21 cellular contexts compared by ENCODE assay signal in genomic region chr1:233490488-233490887, GRCh38.
DNase-seq lines count a peak whose midpoint lies in the region; ATAC-seq and TF ChIP-seq lines count a peak whose summit lies in the region.
"Had no signal": no experiment of that assay in that cellular context is flagged by ENCODE, and none has a peak within 500 bp of the region (broad histone marks: within the 10 kb centered on the region; RNA-seq: fewer than 3 reads in every experiment).

No MANE protein-coding gene starts in this region.

- no peak for TF ChIP-seq RAD21 in SK-N-SH (IDR thresholded peaks at IDR 0.05; ENCODE audit: low read length)

- H3F3A ChIP-seq in SK-N-SH (replicated peaks; ENCODE audit: insufficient read depth) = no peaks in the 10 kb centered on the region

- TF ChIP-seq EP300 in SK-N-SH (IDR thresholded peaks at IDR 0.05; ENCODE audit: borderline replicate concordance in 1 of 2, low read depth in 1 of 2, low read length in 1 of 2) = no peak

- DNase-seq in SK-N-SH (no peak), NCI-H345 (lab: John Stamatoyannopoulos, UW) (peak; percentile 70), cerebellar nuclear complex (lab: John Stamatoyannopoulos, UW) (peak; percentile 81 to 93), Kasumi-1 (lab: John Stamatoyannopoulos, UW) (no peak), T-helper 2 cell (no peak), epidermal melanocyte (ENCODE audit: insufficient read length, low spot score) (no peak)
- DNase-seq: activated CD4-positive, alpha-beta T cell treated with anti-CD3 and anti-CD28 coated beads, Interleukin-2, amount 10 ng/mL, durations not matched to agents 7 days and 5 days; dermis blood vessel endothelial cell; head of caudate nucleus; left colon; natural killer cell; NCI-H526 treated with DMSO at 0.1 percent for 48 hours; ovary; T-helper 17 cell had no signal

- no peaks in the 10 kb centered on the region for H4K20me1 ChIP-seq in SK-N-SH (ENCODE audit: insufficient read depth)

- no peak for TF ChIP-seq CTCF in SK-N-SH (IDR thresholded peaks at IDR 0.05)

- ATAC-seq in SK-N-SH treated with all-trans-retinoic acid at 6 μM for 48 hours = no peak
- ATAC-seq in GM21360 (IDR thresholded peaks at IDR 0.05; ENCODE audit: unreplicated experiment) = no peak
- ATAC-seq: GM12878, left colon, natural killer cell, T-helper 17 cell had no signal

- H2AFZ ChIP-seq in SK-N-SH (ENCODE audit: low read depth) = no peak overlapping the region

- no peak overlapping the region for H3K9ac ChIP-seq in SK-N-SH
- H3K9ac ChIP-seq: KMS-11 had no signal

- H3K4me1 ChIP-seq in SK-N-SH (ENCODE audit: control insufficient read depth in 1 of 2, insufficient read depth in 2 of 2, low read depth in 1 of 2, low read length in 1 of 2) = peaks cover 0 to 4% of the 10 kb centered on the region in 2 experiments; a peak in 1 of 4 replicates
- H3K4me1 ChIP-seq: breast epithelium, suprapubic skin had no signal

- CTCF ChIA-PET in SK-N-SH (lab: Yijun Ruan, JAX) = interaction anchor here (0.9 kb wide), 1 partner anchor 300 kb away, joined by 3 read pairs; no protein-coding TSS in a partner anchor

- WGBS in SK-N-SH (ENCODE audit: low lambda C conversion rate) = 13% methylated on average over 2 of the region's 2 CpGs

- no peak overlapping the region for H3K27ac ChIP-seq in SK-N-SH (ENCODE audit: low read depth in 2 of 2, low read length in 1 of 2)
- H3K27ac ChIP-seq: breast epithelium, C4-2B, KMS-11, ovary, suprapubic skin had no signal

- H3K27me3 ChIP-seq in SK-N-SH (ENCODE audit: insufficient read depth) = no peaks in the 10 kb centered on the region
- H3K27me3 ChIP-seq: breast epithelium, ovary, suprapubic skin had no signal

- no peak overlapping the region for H3K4me3 ChIP-seq in SK-N-SH (ENCODE audit: low read depth in 2 of 2, low read length in 1 of 2)
- H3K4me3 ChIP-seq: breast epithelium, GM12878, ovary, suprapubic skin had no signal

- POLR2A ChIA-PET in SK-N-SH (lab: Yijun Ruan, JAX) = no interaction called here

- H3K4me2 ChIP-seq in SK-N-SH = no peak overlapping the region
- H3K4me2 ChIP-seq: KMS-11 had no signal

- H3K79me2 ChIP-seq in SK-N-SH (ENCODE audit: insufficient read depth) = no peaks in the 10 kb centered on the region

- no peaks in the 10 kb centered on the region for H3K36me3 ChIP-seq in SK-N-SH (replicated peaks in 1 of 2; ENCODE audit: control insufficient read depth in 1 of 2, insufficient read depth in 2 of 2, low read length in 1 of 2)
- H3K36me3 ChIP-seq: breast epithelium, ovary, suprapubic skin had no signal

- no peaks in the 10 kb centered on the region for H3K9me2 ChIP-seq in SK-N-SH

- H3K9me3 ChIP-seq in SK-N-SH = no peaks in the 10 kb centered on the region
- H3K9me3 ChIP-seq: breast epithelium, ovary, suprapubic skin had no signal

TF ChIP-seq in SK-N-SH, 30 proteins besides CTCF, POLR2A, EP300 and RAD21:
- TF ChIP-seq MAX (IDR thresholded peaks at IDR 0.05; ENCODE audit: low read depth) (no peak), GATA2 (CRISPR knock-in tag; IDR thresholded peaks at IDR 0.05) (0 out of 2 replicates have a peak, but pooled peaks have one; percentile 14)

TF ChIP-seq in SK-N-SH treated with all-trans-retinoic acid at 6 μM for 48 hours, 23 proteins besides CTCF, POLR2A, EP300 and RAD21:
- TF ChIP-seq RARB (CRISPR knock-in tag; IDR thresholded peaks at IDR 0.05) (no peak), ZNF70 (CRISPR knock-in tag; IDR thresholded peaks at IDR 0.05) (no peak), CSDC2 (CRISPR knock-in tag; IDR thresholded peaks at IDR 0.05) (no peak), BACH2 (CRISPR knock-in tag; IDR thresholded peaks at IDR 0.05; ENCODE audit: borderline replicate concordance) (no peak)

Comparison
In these comparisons a context has a peak if more than half of its experiments do, and no peak if none do; other contexts are left out.
1. DNase-seq: peak in NCI-H345 (single experiment) and cerebellar nuclear complex (2 of 2); none in SK-N-SH (single experiment), Kasumi-1 (0 of 2), T-helper 2 cell (0 of 5) and epidermal melanocyte (single experiment).